8 cellular contexts compared by ENCODE assay signal in genomic region chr2:73896362-73897239, GRCh38. TPM values are rescaled to one million over a fixed set of nuclear protein-coding genes. Genes with fewer than 3 reads are reported as not detected.
DNase-seq lines count a peak whose midpoint lies in the region; TF ChIP-seq lines count a peak whose summit lies in the region.

No MANE protein-coding gene starts in this region.

- CTCF ChIA-PET in activated CD4-positive, alpha-beta memory T cell treated with anti-CD3 and anti-CD28 coated beads for 36 hours (lab: Charles Lee): interaction anchor here (1.1 to 1.8 kb wide), 3 partner anchors 11 to 70 kb away, joined by 3 to 5 read pairs (median 4); no protein-coding TSS in a partner anchor

- no peak overlapping the region for H3K4me3 Mint-ChIP-seq in activated CD4-positive, alpha-beta memory T cell treated with anti-CD3 and anti-CD28 coated beads for 36 hours

- peak overlapping the region in 4 of 11 experiments; percentile 10 to 38 (median 22); a peak in 7 of 22 replicates for H3K27ac ChIP-seq in BLaER1 treated with 17β-estradiol and CSF1 and Interleukin-3, amounts not matched to agents 10 nM and 100 nM
- no peak overlapping the region for H3K27ac ChIP-seq in GM23248

- no peaks in the 10 kb centered on the region for H3K79me2 ChIP-seq in GM23248 (ENCODE audit: insufficient read depth)

- peak overlapping the region; percentile 48 to 86 (median 78) for H3K4me2 ChIP-seq in BLaER1 treated with 17β-estradiol and CSF1 and Interleukin-3, amounts not matched to agents 10 nM and 100 nM
- peak overlapping the region; percentile 60 for H3K4me2 ChIP-seq in GM23248 (ENCODE audit: unreplicated experiment)

- no peaks in the 10 kb centered on the region for H3K9me3 Mint-ChIP-seq in activated CD4-positive, alpha-beta memory T cell treated with anti-CD3 and anti-CD28 coated beads for 36 hours

- H3K9ac ChIP-seq in BLaER1 treated with 17β-estradiol and CSF1 and Interleukin-3, amounts not matched to agents 10 nM and 100 nM: peak overlapping the region in 3 of 11 experiments; percentile 22 to 38 (median 31); a peak in 3 of 22 replicates
- H3K9ac ChIP-seq in GM23248: no peak overlapping the region

- H3K27me3 Mint-ChIP-seq in activated CD4-positive, alpha-beta memory T cell treated with anti-CD3 and anti-CD28 coated beads for 36 hours: no peaks in the 10 kb centered on the region

- peaks cover 0 to 8% (median 0%) of the 10 kb centered on the region in 11 experiments; a peak in 2 of 22 replicates for H4K20me1 ChIP-seq in BLaER1 treated with 17β-estradiol and CSF1 and Interleukin-3, amounts not matched to agents 10 nM and 100 nM
- H4K20me1 ChIP-seq in GM23248 (ENCODE audit: insufficient read depth): 0 out of 2 replicates have a peak, but pooled peaks cover 6% of the 10 kb centered on the region

- H3K4me1 Mint-ChIP-seq in activated CD4-positive, alpha-beta memory T cell treated with anti-CD3 and anti-CD28 coated beads for 36 hours (ENCODE audit: low read depth): peaks cover 23% of the 10 kb centered on the region

- no peak for TF ChIP-seq CTCF in kidney epithelial cell (IDR thresholded peaks at IDR 0.05; ENCODE audit: insufficient read depth, low read length, poor library complexity, severe bottlenecking)

- no peaks in the 10 kb centered on the region for H3K36me3 ChIP-seq in BLaER1 treated with 17β-estradiol and CSF1 and Interleukin-3, amounts not matched to agents 10 nM and 100 nM
- H3K36me3 ChIP-seq in GM23248 (ENCODE audit: low read depth) (no peaks in the 10 kb centered on the region), kidney epithelial cell (ENCODE audit: control insufficient read depth, insufficient read depth, low read length) (no peaks in the 10 kb centered on the region)

- no peak overlapping the region for H2AFZ ChIP-seq in GM23248

- intact Hi-C loops in activated CD4-positive, alpha-beta memory T cell treated with anti-CD3 and anti-CD28 coated beads for 36 hours (cut with micrococcal nuclease): loop anchor here (2.0 to 5.0 kb wide), 2 partner anchors 41 to 68 kb away; partner anchors contain the start of gene STAMBP

- DNase-seq in GM23248 (peak; percentile 93), kidney epithelial cell (ENCODE audit: low read depth) (peak; percentile 21), LoVo (ENCODE audit: low spot score) (no peak), hippocampal formation (lab: John Stamatoyannopoulos, UW) (no peak), DMS 273 treated with DMSO at 0.1 percent for 48 hours (lab: John Stamatoyannopoulos, UW) (no peak), NCI-H2029 treated with DMSO at 0.1 percent for 48 hours (lab: John Stamatoyannopoulos, UW) (no peak)
- DNase-seq in activated CD4-positive, alpha-beta memory T cell treated with anti-CD3 and anti-CD28 coated beads for 36 hours: peak; percentile 62

- H3K27ac Mint-ChIP-seq in activated CD4-positive, alpha-beta memory T cell treated with anti-CD3 and anti-CD28 coated beads for 36 hours: peak overlapping the region; percentile 73

- in situ Hi-C loops in GM23248 (cut with MboI): no loop called here

- H3K36me3 Mint-ChIP-seq in activated CD4-positive, alpha-beta memory T cell treated with anti-CD3 and anti-CD28 coated beads for 36 hours: no peaks in the 10 kb centered on the region

- no peaks in the 10 kb centered on the region for H3K9me2 ChIP-seq in GM23248 (ENCODE audit: insufficient read depth)

- H3K4me1 ChIP-seq in BLaER1 treated with 17β-estradiol and CSF1 and Interleukin-3, amounts not matched to agents 10 nM and 100 nM: peaks cover 19 to 23% (median 21%) of the 10 kb centered on the region in 10 experiments
- peaks cover 13% of the 10 kb centered on the region for H3K4me1 ChIP-seq in GM23248 (ENCODE audit: insufficient read depth)

- H3F3A ChIP-seq in GM23248 (ENCODE audit: insufficient read depth): peaks cover 12% of the 10 kb centered on the region

- peaks cover 0 to 7% (median 0%) of the 10 kb centered on the region in 11 experiments; a peak in 2 of 22 replicates for H3K27me3 ChIP-seq in BLaER1 treated with 17β-estradiol and CSF1 and Interleukin-3, amounts not matched to agents 10 nM and 100 nM
- H3K27me3 ChIP-seq in GM23248 (replicated peaks; ENCODE audit: insufficient read depth): peaks cover 77% of the 10 kb centered on the region
- H3K27me3 ChIP-seq in kidney epithelial cell (ENCODE audit: control insufficient read depth, insufficient read depth, low read length): no peaks in the 10 kb centered on the region

- WGBS in GM23248 (ENCODE audit: low coverage in 1 of 2, low lambda C conversion rate in 2 of 2, missing lambda C conversion rate in 2 of 2), 2 experiments: 31 to 33% methylated on average over 15 of the region's 15 CpGs

- no peak overlapping the region for H3K4me3 ChIP-seq in BLaER1 treated with 17β-estradiol and CSF1 and Interleukin-3, amounts not matched to agents 10 nM and 100 nM
- H3K4me3 ChIP-seq in GM23248 (no peak overlapping the region), kidney epithelial cell (ENCODE audit: low read depth, low read length) (no peak overlapping the region)

- POLR2A ChIA-PET in activated CD4-positive, alpha-beta memory T cell treated with anti-CD3 and anti-CD28 coated beads for 36 hours (lab: Charles Lee): interaction anchor here (1.0 kb wide), 2 partner anchors 9 to 37 kb away, joined by 3 read pairs; no protein-coding TSS in a partner anchor

- H3K9me3 ChIP-seq in BLaER1 treated with 17β-estradiol and CSF1 and Interleukin-3, amounts not matched to agents 10 nM and 100 nM (replicated peaks in 1 of 11): no peaks in the 10 kb centered on the region
- no peaks in the 10 kb centered on the region for H3K9me3 ChIP-seq in GM23248 (ENCODE audit: low read depth)

RNA-seq across cellular contexts. Expression of gene ACTG2, which starts 3.8 kb away (rescaled TPM):
- total RNA-seq in GM23248 (2014; rRNA removed; shearing (Covaris generic)): not detected in 2 replicates
- not detected in 2 replicates for polyA plus RNA-seq in GM23248 (2016; fragmentation: Nextera tagmentation; extraction: Ambion mirVana)
- not detected for total RNA-seq in activated CD4-positive, alpha-beta memory T cell treated with anti-CD3 and anti-CD28 coated beads for 36 hours
- 0.27 and 2.1 TPM in 2 replicates for total RNA-seq in kidney epithelial cell

RNA-seq across cellular contexts. Expression of gene DGUOK, which starts 30.1 kb away (rescaled TPM):
- total RNA-seq in GM23248 (2014; rRNA removed; shearing (Covaris generic)): 50.9 and 59.2 TPM in 2 replicates
- 116 and 126 TPM in 2 replicates for polyA plus RNA-seq in GM23248 (2016; fragmentation: Nextera tagmentation; extraction: Ambion mirVana)
- 100 to 1,000 TPM; 101 to 102 TPM for total RNA-seq in activated CD4-positive, alpha-beta memory T cell treated with anti-CD3 and anti-CD28 coated beads for 36 hours
- total RNA-seq in kidney epithelial cell: 66.8 and 71.3 TPM in 2 replicates

Comparison
In these comparisons a context has a peak if more than half of its experiments do, and no peak if none do; other contexts are left out.
1. DNase-seq: peak in GM23248 (single experiment), activated CD4-positive, alpha-beta memory T cell treated with anti-CD3 and anti-CD28 coated beads for 36 hours (single experiment) and kidney epithelial cell (single experiment); none in LoVo (single experiment), hippocampal formation (0 of 2), DMS 273 treated with DMSO at 0.1 percent for 48 hours (single experiment) and NCI-H2029 treated with DMSO at 0.1 percent for 48 hours (single experiment).